Comparison of ENCODE assay signal across 17 cellular contexts in genomic region chr18:51108330-51108729, GRCh38.
"Had no signal": no experiment of that assay in that cellular context is flagged by ENCODE, and none has a peak within 500 bp of the region (broad histone marks: within the 10 kb centered on the region; RNA-seq: fewer than 3 reads in every experiment).

No MANE protein-coding gene starts in this region.

- H3K27me3 ChIP-seq: brain microvascular endothelial cell, cardiac muscle cell, Peyer's patch, SJCRH30 had no signal

- H3K27ac Mint-ChIP-seq: activated naive CD4-positive, alpha-beta T cell treated with anti-CD3 and anti-CD28 coated beads for 36 hours; activated naive CD8-positive, alpha-beta T cell had no signal

- H3K9me3 Mint-ChIP-seq: activated naive CD4-positive, alpha-beta T cell treated with anti-CD3 and anti-CD28 coated beads for 36 hours had no signal

- H3K4me2 ChIP-seq: KMS-11, SK-N-SH had no signal

- H3K4me3 Mint-ChIP-seq: activated naive CD4-positive, alpha-beta T cell treated with anti-CD3 and anti-CD28 coated beads for 36 hours; activated naive CD8-positive, alpha-beta T cell had no signal

- H3K27me3 Mint-ChIP-seq: activated naive CD8-positive, alpha-beta T cell had no signal

- H3K4me1 ChIP-seq: SJCRH30 had no signal

- H3K36me3 Mint-ChIP-seq: activated naive CD8-positive, alpha-beta T cell had no signal

- H3K36me3 ChIP-seq: brain microvascular endothelial cell, cardiac muscle cell, Peyer's patch, SJCRH30 had no signal

- H3K4me3 ChIP-seq: cardiac muscle cell, Peyer's patch, SJCRH30 had no signal

- H3K27ac ChIP-seq: brain microvascular endothelial cell, cardiac muscle cell, KMS-11, Peyer's patch, RWPE1, SJCRH30 had no signal

- H3K9me3 ChIP-seq: Peyer's patch, SK-N-SH had no signal

- DNase-seq: activated CD4-positive, alpha-beta T cell treated with anti-CD3 and anti-CD28 coated beads for 4 hours; activated CD4-positive, alpha-beta T cell treated with anti-CD3 and anti-CD28 coated beads, Interleukin-2, amount 50 U/mL, for 48 hours; activated gamma-delta T cell; brain microvascular endothelial cell; NCI-H1092; NCI-H1417; NCI-H2029; NCI-H510A treated with DMSO at 0.1 percent for 48 hours; Peyer's patch; Right ventricle myocardium superior; SJCRH30; SK-N-SH had no signal

- H3K9ac ChIP-seq: KMS-11, SK-N-SH had no signal
